In the genomic region with DNA sequence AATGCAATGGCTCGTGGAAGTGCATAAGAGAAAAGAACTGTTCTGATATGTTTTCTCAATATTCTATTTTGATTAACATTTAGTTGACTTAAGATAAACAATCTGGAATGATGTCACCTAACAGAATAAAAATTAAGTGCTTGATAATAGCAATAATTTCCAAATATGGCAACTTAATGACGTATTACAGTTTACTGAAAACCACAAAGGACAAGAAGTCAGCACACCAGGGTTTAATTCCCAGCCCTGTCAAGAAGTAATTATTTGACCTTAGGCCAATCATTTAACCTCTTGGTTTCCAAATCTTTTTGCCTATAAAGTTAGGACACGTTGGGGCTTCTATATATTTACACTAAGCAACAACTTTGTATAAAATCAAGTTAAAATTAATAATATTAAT, we compare ENCODE assay signal across 29 cellular contexts.
DNase-seq lines count a peak whose midpoint lies in the region; ATAC-seq and TF ChIP-seq lines count a peak whose summit lies in the region.
"Had no signal": no experiment of that assay in that cellular context is flagged by ENCODE, and none has a peak within 500 bp of the region (broad histone marks: within the 10 kb centered on the region; RNA-seq: fewer than 3 reads in every experiment).

No MANE protein-coding gene starts in this region.

- no peak for ATAC-seq in HG02642 (IDR thresholded peaks at IDR 0.05; ENCODE audit: poor library complexity, unreplicated experiment)
- ATAC-seq: activated CD8-positive, alpha-beta memory T cell treated with anti-CD3 and anti-CD28 coated beads, Interleukin-2, amount 10 ng/mL, durations not matched to agents 7 days and 5 days; left ventricle myocardium superior; natural killer cell; Right ventricle myocardium inferior; sciatic nerve had no signal

- no peaks in the 10 kb centered on the region for H3K9me3 Mint-ChIP-seq in type B pancreatic cell
- H3K9me3 Mint-ChIP-seq: activated naive CD4-positive, alpha-beta T cell treated with anti-CD3 and anti-CD28 coated beads, Interleukin-2, amount 10 ng/mL, durations not matched to agents 7 days and 5 days; natural killer cell had no signal

- no peaks in the 10 kb centered on the region for H3K36me3 Mint-ChIP-seq in type B pancreatic cell
- H3K36me3 Mint-ChIP-seq: activated CD8-positive, alpha-beta memory T cell treated with anti-CD3 and anti-CD28 coated beads, Interleukin-2, amount 10 ng/mL, durations not matched to agents 7 days and 5 days; activated naive CD4-positive, alpha-beta T cell treated with anti-CD3 and anti-CD28 coated beads, Interleukin-2, amount 10 ng/mL, durations not matched to agents 7 days and 5 days; natural killer cell had no signal

- H3K27me3 ChIP-seq in SK-N-SH (ENCODE audit: insufficient read depth): no peaks in the 10 kb centered on the region
- H3K27me3 ChIP-seq: dorsolateral prefrontal cortex, ovary, stomach, tibial nerve had no signal

- DNase-seq in HCEC 1CT: peak; percentile 67
- DNase-seq in SK-N-SH: no peak
- DNase-seq in fibroblast of mammary gland (ENCODE audit: low read depth): peak; percentile 80
- peak; percentile 39 for DNase-seq in skeletal muscle cell (ENCODE audit: low read depth)
- DNase-seq in effector CD8-positive, alpha-beta T cell (lab: John Stamatoyannopoulos, UW): no peak
- DNase-seq in type B pancreatic cell (ENCODE audit: extremely low spot score, unreplicated experiment): no peak
- no peak for DNase-seq in stimulated activated CD4-positive, alpha-beta T cell treated with anti-CD3 and anti-CD28 coated beads, Interleukin-4, amount 100 ng/mL, for 1 hour
- DNase-seq: activated CD4-positive, alpha-beta T cell treated with anti-CD3 and anti-CD28 coated beads, Interleukin-2, amount 50 U/mL, for 1 hour; activated CD8-positive, alpha-beta memory T cell treated with anti-CD3 and anti-CD28 coated beads, Interleukin-2, amount 10 ng/mL, durations not matched to agents 7 days and 5 days; activated naive CD4-positive, alpha-beta T cell treated with anti-CD3 and anti-CD28 coated beads, Interleukin-2, amount 10 ng/mL, durations not matched to agents 7 days and 5 days; anterior cingulate cortex; caudate nucleus; CD4-positive, alpha-beta memory T cell; dorsolateral prefrontal cortex; GOT3; left ventricle myocardium superior; midbrain; natural killer cell; NCI-H1417; NCI-H2081 treated with DMSO at 0.1 percent for 48 hours; NCI-H446; ovary; stomach; T-helper 9 cell had no signal

- no peak overlapping the region for H3K4me3 ChIP-seq in SK-N-SH (ENCODE audit: low read depth in 2 of 2, low read length in 1 of 2)
- H3K4me3 ChIP-seq in fibroblast of mammary gland (ENCODE audit: control insufficient read depth, low read depth, low read length): no peak overlapping the region
- no peak overlapping the region for H3K4me3 ChIP-seq in skeletal muscle cell (ENCODE audit: low read depth, low read length)
- H3K4me3 ChIP-seq: dorsolateral prefrontal cortex, ovary, stomach, tibial nerve had no signal

- peaks cover 39% of the 10 kb centered on the region for H3K4me1 Mint-ChIP-seq in type B pancreatic cell (ENCODE audit: unreplicated experiment)
- H3K4me1 Mint-ChIP-seq: natural killer cell had no signal

- no peak for TF ChIP-seq RAD21 in SK-N-SH (IDR thresholded peaks at IDR 0.05; ENCODE audit: low read length)

- no peaks in the 10 kb centered on the region for H3K27me3 Mint-ChIP-seq in type B pancreatic cell
- H3K27me3 Mint-ChIP-seq: activated CD8-positive, alpha-beta memory T cell treated with anti-CD3 and anti-CD28 coated beads, Interleukin-2, amount 10 ng/mL, durations not matched to agents 7 days and 5 days; activated naive CD4-positive, alpha-beta T cell treated with anti-CD3 and anti-CD28 coated beads, Interleukin-2, amount 10 ng/mL, durations not matched to agents 7 days and 5 days; CD4-positive, alpha-beta memory T cell had no signal

- POLR2A ChIA-PET in SK-N-SH (lab: Yijun Ruan, JAX): no interaction called here

- H3K27ac ChIP-seq in SK-N-SH (ENCODE audit: low read depth in 2 of 2, low read length in 1 of 2): peak overlapping the region in 1 of 2 experiments; percentile 49; a peak in 2 of 4 replicates
- H3K27ac ChIP-seq: dorsolateral prefrontal cortex, ovary had no signal

- no peak for TF ChIP-seq EP300 in SK-N-SH (IDR thresholded peaks at IDR 0.05; ENCODE audit: borderline replicate concordance in 1 of 2, low read depth in 1 of 2, low read length in 1 of 2)

- H3K9me3 ChIP-seq in SK-N-SH: no peaks in the 10 kb centered on the region
- H3K9me3 ChIP-seq: ovary, stomach, tibial nerve had no signal

- H3F3A ChIP-seq in SK-N-SH (replicated peaks; ENCODE audit: insufficient read depth): peaks cover 12% of the 10 kb centered on the region

- CTCF ChIA-PET in SK-N-SH (lab: Yijun Ruan, JAX): interaction anchor here (1.0 kb wide), 1 partner anchor 145 kb away, joined by 3 read pairs; no protein-coding TSS in a partner anchor

- H3K4me2 ChIP-seq in SK-N-SH: no peak overlapping the region

- no peak overlapping the region for H3K9ac ChIP-seq in SK-N-SH

- H3K4me3 Mint-ChIP-seq in type B pancreatic cell: no peak overlapping the region
- H3K4me3 Mint-ChIP-seq: activated CD8-positive, alpha-beta memory T cell treated with anti-CD3 and anti-CD28 coated beads, Interleukin-2, amount 10 ng/mL, durations not matched to agents 7 days and 5 days; activated naive CD4-positive, alpha-beta T cell treated with anti-CD3 and anti-CD28 coated beads, Interleukin-2, amount 10 ng/mL, durations not matched to agents 7 days and 5 days; activated T-helper 1 cell treated with anti-CD3 and anti-CD28 coated beads, Interleukin-12 subunit alpha, Interleukin-12 subunit beta, Interleukin-2, Interleukin-4 antibody, amounts not matched to agents 30 ng/mL and 10 ng/mL and 1 ng/mL, durations not matched to agents 14 hours and 24 hours and 36 hours; CD4-positive, alpha-beta memory T cell; natural killer cell had no signal

- no peaks in the 10 kb centered on the region for H4K20me1 ChIP-seq in SK-N-SH (ENCODE audit: insufficient read depth)

- H3K36me3 ChIP-seq in SK-N-SH (replicated peaks in 1 of 2; ENCODE audit: control insufficient read depth in 1 of 2, insufficient read depth in 2 of 2, low read length in 1 of 2): no peaks in the 10 kb centered on the region
- H3K36me3 ChIP-seq: ovary, stomach, tibial nerve had no signal

- TF ChIP-seq CTCF in SK-N-SH (IDR thresholded peaks at IDR 0.05) (no peak), fibroblast of mammary gland (conservative IDR thresholded peaks at IDR 0.05; ENCODE audit: control insufficient read depth, insufficient read depth, low read depth, low read length) (no peak), type B pancreatic cell (conservative IDR thresholded peaks at IDR 0.05) (no peak)

- no peaks in the 10 kb centered on the region for H3K79me2 ChIP-seq in SK-N-SH (ENCODE audit: insufficient read depth)

- no peaks in the 10 kb centered on the region for H3K9me2 ChIP-seq in SK-N-SH

- no peak overlapping the region for H3K27ac Mint-ChIP-seq in type B pancreatic cell
- H3K27ac Mint-ChIP-seq: activated CD8-positive, alpha-beta memory T cell treated with anti-CD3 and anti-CD28 coated beads, Interleukin-2, amount 10 ng/mL, durations not matched to agents 7 days and 5 days; activated naive CD4-positive, alpha-beta T cell treated with anti-CD3 and anti-CD28 coated beads, Interleukin-2, amount 10 ng/mL, durations not matched to agents 7 days and 5 days; activated T-helper 1 cell treated with anti-CD3 and anti-CD28 coated beads, Interleukin-12 subunit alpha, Interleukin-12 subunit beta, Interleukin-2, Interleukin-4 antibody, amounts not matched to agents 30 ng/mL and 10 ng/mL and 1 ng/mL, durations not matched to agents 14 hours and 24 hours and 36 hours; natural killer cell had no signal

- peaks cover 39 to 44% of the 10 kb centered on the region in 2 experiments; a peak in 3 of 4 replicates for H3K4me1 ChIP-seq in SK-N-SH (ENCODE audit: control insufficient read depth in 1 of 2, insufficient read depth in 2 of 2, low read depth in 1 of 2, low read length in 1 of 2)

- no peak overlapping the region for H2AFZ ChIP-seq in SK-N-SH (ENCODE audit: low read depth)

- WGBS in SK-N-SH (ENCODE audit: low lambda C conversion rate): 67% methylated on average over 3 of the region's 3 CpGs

TF ChIP-seq in SK-N-SH, 30 proteins besides CTCF, POLR2A, EP300 and RAD21:
- TF ChIP-seq FOXJ3 (CRISPR knock-in tag; IDR thresholded peaks at IDR 0.05) (no peak), ZBTB33 (IDR thresholded peaks at IDR 0.05; ENCODE audit: borderline replicate concordance, low read depth) (no peak), JUND (IDR thresholded peaks at IDR 0.05) (peak; percentile 5; the same call in 1 of the 2 replicates), EZH2phosphoT487 (IDR thresholded peaks at IDR 0.05; ENCODE audit: borderline replicate concordance, low read depth) (no peak), POLR2AphosphoS5 (IDR thresholded peaks at IDR 0.05; ENCODE audit: low read depth, low read length) (no peak), TCF12 (IDR thresholded peaks at IDR 0.05) (no peak), MEF2A (IDR thresholded peaks at IDR 0.05; ENCODE audit: borderline replicate concordance, low read depth) (no peak)
- TF ChIP-seq, protein P1, sequence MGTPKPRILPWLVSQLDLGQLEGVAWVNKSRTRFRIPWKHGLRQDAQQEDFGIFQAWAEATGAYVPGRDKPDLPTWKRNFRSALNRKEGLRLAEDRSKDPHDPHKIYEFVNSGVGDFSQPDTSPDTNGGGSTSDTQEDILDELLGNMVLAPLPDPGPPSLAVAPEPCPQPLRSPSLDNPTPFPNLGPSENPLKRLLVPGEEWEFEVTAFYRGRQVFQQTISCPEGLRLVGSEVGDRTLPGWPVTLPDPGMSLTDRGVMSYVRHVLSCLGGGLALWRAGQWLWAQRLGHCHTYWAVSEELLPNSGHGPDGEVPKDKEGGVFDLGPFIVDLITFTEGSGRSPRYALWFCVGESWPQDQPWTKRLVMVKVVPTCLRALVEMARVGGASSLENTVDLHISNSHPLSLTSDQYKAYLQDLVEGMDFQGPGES (IDR thresholded peaks at IDR 0.05; ENCODE audit: low read depth, low read length): no peak

Comparison
In these comparisons a context has a peak if more than half of its experiments do, and no peak if none do; other contexts are left out.
1. DNase-seq: peak in HCEC 1CT (single experiment), fibroblast of mammary gland (single experiment) and skeletal muscle cell (single experiment); none in SK-N-SH (single experiment), effector CD8-positive, alpha-beta T cell (single experiment), type B pancreatic cell (single experiment) and stimulated activated CD4-positive, alpha-beta T cell treated with anti-CD3 and anti-CD28 coated beads, Interleukin-4, amount 100 ng/mL, for 1 hour (single experiment).